1 cellular context compared by ENCODE assay signal in the genomic region with DNA sequence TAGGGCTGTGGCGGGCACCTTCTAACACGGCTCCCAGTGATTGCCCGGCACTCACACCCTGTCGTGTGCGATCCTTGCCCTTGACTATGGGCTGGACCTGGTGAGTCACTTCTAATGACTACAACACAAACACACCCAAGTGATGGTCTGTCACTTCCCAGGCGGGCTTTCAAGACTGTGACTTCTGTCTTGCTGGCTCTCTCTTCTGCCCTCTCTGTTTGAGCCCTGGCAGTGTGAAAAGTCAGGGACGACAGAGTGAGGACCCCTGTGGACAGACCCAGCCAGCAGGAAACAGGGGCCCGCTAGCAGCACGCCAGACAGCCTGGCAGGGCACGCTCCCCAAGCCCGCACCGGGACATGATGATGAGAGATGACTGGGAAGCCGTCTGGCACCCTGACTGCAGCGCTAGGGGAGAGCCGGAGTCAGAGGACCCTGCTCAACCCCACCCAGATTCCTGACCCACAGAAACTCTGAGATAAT.
TF ChIP-seq lines count a peak whose summit lies in the region.

No MANE protein-coding gene starts in this region.

TF ChIP-seq in GM23338, 12 proteins besides CTCF, POLR2A, EP300 and RAD21 (continued from another document):
- TF ChIP-seq, protein P1, sequence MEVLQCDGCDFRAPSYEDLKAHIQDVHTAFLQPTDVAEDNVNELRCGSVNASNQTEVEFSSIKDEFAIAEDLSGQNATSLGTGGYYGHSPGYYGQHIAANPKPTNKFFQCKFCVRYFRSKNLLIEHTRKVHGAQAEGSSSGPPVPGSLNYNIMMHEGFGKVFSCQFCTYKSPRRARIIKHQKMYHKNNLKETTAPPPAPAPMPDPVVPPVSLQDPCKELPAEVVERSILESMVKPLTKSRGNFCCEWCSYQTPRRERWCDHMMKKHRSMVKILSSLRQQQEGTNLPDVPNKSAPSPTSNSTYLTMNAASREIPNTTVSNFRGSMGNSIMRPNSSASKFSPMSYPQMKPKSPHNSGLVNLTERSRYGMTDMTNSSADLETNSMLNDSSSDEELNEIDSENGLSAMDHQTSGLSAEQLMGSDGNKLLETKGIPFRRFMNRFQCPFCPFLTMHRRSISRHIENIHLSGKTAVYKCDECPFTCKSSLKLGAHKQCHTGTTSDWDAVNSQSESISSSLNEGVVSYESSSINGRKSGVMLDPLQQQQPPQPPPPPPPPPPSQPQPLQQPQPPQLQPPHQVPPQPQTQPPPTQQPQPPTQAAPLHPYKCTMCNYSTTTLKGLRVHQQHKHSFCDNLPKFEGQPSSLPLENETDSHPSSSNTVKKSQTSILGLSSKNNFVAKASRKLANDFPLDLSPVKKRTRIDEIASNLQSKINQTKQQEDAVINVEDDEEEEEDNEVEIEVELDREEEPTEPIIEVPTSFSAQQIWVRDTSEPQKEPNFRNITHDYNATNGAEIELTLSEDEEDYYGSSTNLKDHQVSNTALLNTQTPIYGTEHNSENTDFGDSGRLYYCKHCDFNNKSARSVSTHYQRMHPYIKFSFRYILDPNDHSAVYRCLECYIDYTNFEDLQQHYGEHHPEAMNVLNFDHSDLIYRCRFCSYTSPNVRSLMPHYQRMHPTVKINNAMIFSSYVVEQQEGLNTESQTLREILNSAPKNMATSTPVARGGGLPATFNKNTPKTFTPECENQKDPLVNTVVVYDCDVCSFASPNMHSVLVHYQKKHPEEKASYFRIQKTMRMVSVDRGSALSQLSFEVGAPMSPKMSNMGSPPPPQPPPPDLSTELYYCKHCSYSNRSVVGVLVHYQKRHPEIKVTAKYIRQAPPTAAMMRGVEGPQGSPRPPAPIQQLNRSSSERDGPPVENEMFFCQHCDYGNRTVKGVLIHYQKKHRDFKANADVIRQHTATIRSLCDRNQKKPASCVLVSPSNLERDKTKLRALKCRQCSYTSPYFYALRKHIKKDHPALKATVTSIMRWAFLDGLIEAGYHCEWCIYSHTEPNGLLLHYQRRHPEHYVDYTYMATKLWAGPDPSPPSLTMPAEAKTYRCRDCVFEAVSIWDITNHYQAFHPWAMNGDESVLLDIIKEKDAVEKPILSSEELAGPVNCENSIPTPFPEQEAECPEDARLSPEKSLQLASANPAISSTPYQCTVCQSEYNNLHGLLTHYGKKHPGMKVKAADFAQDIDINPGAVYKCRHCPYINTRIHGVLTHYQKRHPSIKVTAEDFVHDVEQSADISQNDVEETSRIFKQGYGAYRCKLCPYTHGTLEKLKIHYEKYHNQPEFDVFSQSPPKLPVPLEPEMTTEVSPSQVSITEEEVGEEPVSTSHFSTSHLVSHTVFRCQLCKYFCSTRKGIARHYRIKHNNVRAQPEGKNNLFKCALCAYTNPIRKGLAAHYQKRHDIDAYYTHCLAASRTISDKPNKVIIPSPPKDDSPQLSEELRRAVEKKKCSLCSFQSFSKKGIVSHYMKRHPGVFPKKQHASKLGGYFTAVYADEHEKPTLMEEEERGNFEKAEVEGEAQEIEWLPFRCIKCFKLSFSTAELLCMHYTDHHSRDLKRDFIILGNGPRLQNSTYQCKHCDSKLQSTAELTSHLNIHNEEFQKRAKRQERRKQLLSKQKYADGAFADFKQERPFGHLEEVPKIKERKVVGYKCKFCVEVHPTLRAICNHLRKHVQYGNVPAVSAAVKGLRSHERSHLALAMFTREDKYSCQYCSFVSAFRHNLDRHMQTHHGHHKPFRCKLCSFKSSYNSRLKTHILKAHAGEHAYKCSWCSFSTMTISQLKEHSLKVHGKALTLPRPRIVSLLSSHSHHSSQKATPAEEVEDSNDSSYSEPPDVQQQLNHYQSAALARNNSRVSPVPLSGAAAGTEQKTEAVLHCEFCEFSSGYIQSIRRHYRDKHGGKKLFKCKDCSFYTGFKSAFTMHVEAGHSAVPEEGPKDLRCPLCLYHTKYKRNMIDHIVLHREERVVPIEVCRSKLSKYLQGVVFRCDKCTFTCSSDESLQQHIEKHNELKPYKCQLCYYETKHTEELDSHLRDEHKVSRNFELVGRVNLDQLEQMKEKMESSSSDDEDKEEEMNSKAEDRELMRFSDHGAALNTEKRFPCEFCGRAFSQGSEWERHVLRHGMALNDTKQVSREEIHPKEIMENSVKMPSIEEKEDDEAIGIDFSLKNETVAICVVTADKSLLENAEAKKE (CRISPR knock-in tag; IDR thresholded peaks at IDR 0.05) = no peak
- no peak for TF ChIP-seq EZH2phosphoT487 (IDR thresholded peaks at IDR 0.05; ENCODE audit: unreplicated experiment)
- TF ChIP-seq JUNB (IDR thresholded peaks at IDR 0.05; ENCODE audit: unreplicated experiment) = no peak
- no peak for TF ChIP-seq POLR2AphosphoS5 (IDR thresholded peaks at IDR 0.05; ENCODE audit: low read depth)
- TF ChIP-seq ZNF331 (CRISPR knock-in tag; IDR thresholded peaks at IDR 0.05; ENCODE audit: low read depth) = no peak
- no peak for TF ChIP-seq NANOG (IDR thresholded peaks at IDR 0.05; ENCODE audit: borderline replicate concordance)
- TF ChIP-seq ZNF114 (CRISPR knock-in tag; IDR thresholded peaks at IDR 0.05) = no peak
- no peak for TF ChIP-seq REST (IDR thresholded peaks at IDR 0.05; ENCODE audit: unreplicated experiment)
- TF ChIP-seq STAT1 (IDR thresholded peaks at IDR 0.05; ENCODE audit: unreplicated experiment) = no peak
